Comparison of ENCODE assay signal across 1 cellular context in the genomic region with DNA sequence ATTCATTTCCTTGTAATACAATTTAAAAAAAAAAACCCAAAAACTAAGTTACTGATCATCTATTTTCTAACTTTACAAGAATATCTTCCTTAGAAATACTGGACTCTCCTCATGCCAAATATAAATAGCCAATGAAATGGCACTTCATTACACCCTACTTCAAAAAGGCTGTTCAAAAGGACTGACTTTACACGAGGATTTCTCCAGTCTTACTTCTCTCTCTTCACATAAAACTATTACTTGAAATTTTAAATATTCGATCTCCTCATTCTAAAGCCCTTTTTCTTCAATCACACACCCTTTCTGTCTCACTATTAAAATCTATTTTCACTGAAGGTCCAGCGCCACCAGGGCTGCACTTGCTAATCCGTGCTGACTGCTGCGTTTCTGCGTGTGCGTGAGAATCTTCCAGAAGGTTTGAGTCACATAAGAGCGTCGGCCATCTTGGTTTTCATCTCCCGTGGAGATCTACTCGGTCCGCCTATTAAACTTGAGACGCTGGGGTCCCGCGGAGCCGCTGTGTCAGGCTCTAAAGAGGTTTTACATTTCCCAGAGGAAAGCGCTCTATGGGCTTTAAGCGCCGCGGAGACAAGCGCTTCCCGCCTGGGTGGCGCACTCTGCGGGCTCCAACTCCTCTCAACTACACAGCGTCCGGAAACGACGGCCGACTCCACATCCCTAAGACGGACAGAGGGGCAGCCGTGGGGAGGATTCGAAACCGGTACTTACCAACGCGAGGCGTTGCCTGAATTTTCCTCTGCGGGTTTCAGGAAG.
TF ChIP-seq lines count a peak whose summit lies in the region.

No MANE protein-coding gene starts in this region.

TF ChIP-seq in H1, 55 proteins besides CTCF, POLR2A, EP300 and RAD21:
- TF ChIP-seq SRF (IDR thresholded peaks at IDR 0.05; ENCODE audit: low read depth, low read length) (no peak), CEBPB (IDR thresholded peaks at IDR 0.05; ENCODE audit: low read depth, low read length) (no peak), KDM1A (IDR thresholded peaks at IDR 0.05; ENCODE audit: borderline replicate concordance, low read length) (no peak), NRF1 (IDR thresholded peaks at IDR 0.05; ENCODE audit: low read depth, low read length) (no peak), CBX8 (IDR thresholded peaks at IDR 0.05; ENCODE audit: borderline replicate concordance, low read depth, low read length) (no peak), CBX5 (IDR thresholded peaks at IDR 0.05; ENCODE audit: low read depth, low read length) (no peak), MAFK (IDR thresholded peaks at IDR 0.05; ENCODE audit: low read depth, low read length) (no peak), KDM4A (IDR thresholded peaks at IDR 0.05; ENCODE audit: low read depth, low read length, severe bottlenecking) (peak; percentile 43), CREB1 (IDR thresholded peaks at IDR 0.05) (no peak), RXRA (IDR thresholded peaks at IDR 0.05; ENCODE audit: insufficient read depth, low read depth, low read length) (no peak), ASH2L (IDR thresholded peaks at IDR 0.05; ENCODE audit: low read length) (no peak), RNF2 (IDR thresholded peaks at IDR 0.05; ENCODE audit: borderline replicate concordance, low read depth, low read length, missing control alignments, poor library complexity, severe bottlenecking) (no peak), CTBP2 (IDR thresholded peaks at IDR 0.05; ENCODE audit: borderline replicate concordance, insufficient read depth, insufficient read length, low read length) (no peak), SIRT6 (IDR thresholded peaks at IDR 0.05; ENCODE audit: low read length) (no peak), GABPA (IDR thresholded peaks at IDR 0.05; ENCODE audit: borderline replicate concordance, insufficient read depth, low read length) (no peak), ZNF274 (IDR thresholded peaks at IDR 0.05; ENCODE audit: borderline replicate concordance, extremely low read depth, low read length) (no peak), CHD1 (IDR thresholded peaks at IDR 0.05; ENCODE audit: low read depth, low read length) (no peak), TEAD4 (IDR thresholded peaks at IDR 0.05; ENCODE audit: low read depth, low read length) (no peak), NANOG (IDR thresholded peaks at IDR 0.05; ENCODE audit: insufficient read depth, low read depth, low read length, poor library complexity, severe bottlenecking) (no peak), HDAC2 (IDR thresholded peaks at IDR 0.05; ENCODE audit: borderline replicate concordance in 1 of 2, low read depth in 2 of 2, low read length in 2 of 2) (no peak), POLR2AphosphoS5 (IDR thresholded peaks at IDR 0.05; ENCODE audit: low read depth, low read length) (no peak; the same call in 1 of the 2 replicates), SIN3A (conservative IDR thresholded peaks at IDR 0.05 in 1 of 2, IDR thresholded peaks at IDR 0.05 in 1 of 2; ENCODE audit: low read depth in 1 of 2, low read length in 2 of 2) (no peak), SAP30 (IDR thresholded peaks at IDR 0.05; ENCODE audit: insufficient read depth, insufficient replicate concordance, low read length) (no peak), BACH1 (IDR thresholded peaks at IDR 0.05; ENCODE audit: low read length) (no peak), TAF1 (IDR thresholded peaks at IDR 0.05; ENCODE audit: low read depth, low read length) (0 out of 2 replicates have a peak, but pooled peaks have one; percentile 24), CHD2 (IDR thresholded peaks at IDR 0.05; ENCODE audit: low read length) (no peak), GTF2F1 (IDR thresholded peaks at IDR 0.05; ENCODE audit: borderline replicate concordance, low read depth, low read length) (no peak), TAF7 (optimal IDR thresholded peaks at IDR 0.05; ENCODE audit: borderline replicate concordance, low read depth, low read length) (no peak), BRCA1 (IDR thresholded peaks at IDR 0.05; ENCODE audit: low read depth, low read length) (no peak), TBP (IDR thresholded peaks at IDR 0.05; ENCODE audit: low read depth, low read length) (peak; percentile 32; the same call in 1 of the 2 replicates), YY1 (IDR thresholded peaks at IDR 0.05; ENCODE audit: low read depth, low read length) (peak; percentile 91), HDAC6 (IDR thresholded peaks at IDR 0.05; ENCODE audit: low read depth, low read length) (no peak), SP4 (IDR thresholded peaks at IDR 0.05; ENCODE audit: low read length) (no peak), RFX5 (IDR thresholded peaks at IDR 0.05; ENCODE audit: borderline replicate concordance, low read depth, low read length) (no peak), KDM5A (IDR thresholded peaks at IDR 0.05; ENCODE audit: low read length) (no peak), SP1 (IDR thresholded peaks at IDR 0.05; ENCODE audit: low read depth, low read length) (no peak), BCL11A (IDR thresholded peaks at IDR 0.05; ENCODE audit: low read depth in 2 of 2, low read length in 2 of 2) (no peak), POU5F1 (IDR thresholded peaks at IDR 0.05; ENCODE audit: low read depth, low read length) (no peak), RBBP5 (IDR thresholded peaks at IDR 0.05; ENCODE audit: borderline replicate concordance, low read depth, low read length) (0 out of 2 replicates have a peak, but pooled peaks have one; percentile 20), JUN (IDR thresholded peaks at IDR 0.05; ENCODE audit: low read depth, low read length) (no peak), TCF12 (IDR thresholded peaks at IDR 0.05; ENCODE audit: low read depth, low read length) (no peak), SIX5 (IDR thresholded peaks at IDR 0.05; ENCODE audit: low read depth, low read length) (no peak), FOSL1 (IDR thresholded peaks at IDR 0.05; ENCODE audit: insufficient read depth, low read depth, low read length) (no peak), JUND (IDR thresholded peaks at IDR 0.05; ENCODE audit: low read length) (no peak), SP2 (IDR thresholded peaks at IDR 0.05; ENCODE audit: low read length) (no peak), EGR1 (IDR thresholded peaks at IDR 0.05; ENCODE audit: borderline replicate concordance, low read depth, low read length) (no peak)
- TF ChIP-seq, protein P1, sequence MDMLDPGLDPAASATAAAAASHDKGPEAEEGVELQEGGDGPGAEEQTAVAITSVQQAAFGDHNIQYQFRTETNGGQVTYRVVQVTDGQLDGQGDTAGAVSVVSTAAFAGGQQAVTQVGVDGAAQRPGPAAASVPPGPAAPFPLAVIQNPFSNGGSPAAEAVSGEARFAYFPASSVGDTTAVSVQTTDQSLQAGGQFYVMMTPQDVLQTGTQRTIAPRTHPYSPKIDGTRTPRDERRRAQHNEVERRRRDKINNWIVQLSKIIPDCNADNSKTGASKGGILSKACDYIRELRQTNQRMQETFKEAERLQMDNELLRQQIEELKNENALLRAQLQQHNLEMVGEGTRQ (IDR thresholded peaks at IDR 0.05; ENCODE audit: low read length), result no peak
- TF ChIP-seq, protein P2, sequence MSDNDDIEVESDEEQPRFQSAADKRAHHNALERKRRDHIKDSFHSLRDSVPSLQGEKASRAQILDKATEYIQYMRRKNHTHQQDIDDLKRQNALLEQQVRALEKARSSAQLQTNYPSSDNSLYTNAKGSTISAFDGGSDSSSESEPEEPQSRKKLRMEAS (IDR thresholded peaks at IDR 0.05), result peak; percentile 69
- TF ChIP-seq, protein P3, sequence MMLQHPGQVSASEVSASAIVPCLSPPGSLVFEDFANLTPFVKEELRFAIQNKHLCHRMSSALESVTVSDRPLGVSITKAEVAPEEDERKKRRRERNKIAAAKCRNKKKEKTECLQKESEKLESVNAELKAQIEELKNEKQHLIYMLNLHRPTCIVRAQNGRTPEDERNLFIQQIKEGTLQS (IDR thresholded peaks at IDR 0.05; ENCODE audit: insufficient read depth, low read depth, low read length), result no peak
- TF ChIP-seq, protein P4, sequence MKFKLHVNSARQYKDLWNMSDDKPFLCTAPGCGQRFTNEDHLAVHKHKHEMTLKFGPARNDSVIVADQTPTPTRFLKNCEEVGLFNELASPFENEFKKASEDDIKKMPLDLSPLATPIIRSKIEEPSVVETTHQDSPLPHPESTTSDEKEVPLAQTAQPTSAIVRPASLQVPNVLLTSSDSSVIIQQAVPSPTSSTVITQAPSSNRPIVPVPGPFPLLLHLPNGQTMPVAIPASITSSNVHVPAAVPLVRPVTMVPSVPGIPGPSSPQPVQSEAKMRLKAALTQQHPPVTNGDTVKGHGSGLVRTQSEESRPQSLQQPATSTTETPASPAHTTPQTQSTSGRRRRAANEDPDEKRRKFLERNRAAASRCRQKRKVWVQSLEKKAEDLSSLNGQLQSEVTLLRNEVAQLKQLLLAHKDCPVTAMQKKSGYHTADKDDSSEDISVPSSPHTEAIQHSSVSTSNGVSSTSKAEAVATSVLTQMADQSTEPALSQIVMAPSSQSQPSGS (IDR thresholded peaks at IDR 0.05; ENCODE audit: low read length), result no peak
- TF ChIP-seq, protein P5, sequence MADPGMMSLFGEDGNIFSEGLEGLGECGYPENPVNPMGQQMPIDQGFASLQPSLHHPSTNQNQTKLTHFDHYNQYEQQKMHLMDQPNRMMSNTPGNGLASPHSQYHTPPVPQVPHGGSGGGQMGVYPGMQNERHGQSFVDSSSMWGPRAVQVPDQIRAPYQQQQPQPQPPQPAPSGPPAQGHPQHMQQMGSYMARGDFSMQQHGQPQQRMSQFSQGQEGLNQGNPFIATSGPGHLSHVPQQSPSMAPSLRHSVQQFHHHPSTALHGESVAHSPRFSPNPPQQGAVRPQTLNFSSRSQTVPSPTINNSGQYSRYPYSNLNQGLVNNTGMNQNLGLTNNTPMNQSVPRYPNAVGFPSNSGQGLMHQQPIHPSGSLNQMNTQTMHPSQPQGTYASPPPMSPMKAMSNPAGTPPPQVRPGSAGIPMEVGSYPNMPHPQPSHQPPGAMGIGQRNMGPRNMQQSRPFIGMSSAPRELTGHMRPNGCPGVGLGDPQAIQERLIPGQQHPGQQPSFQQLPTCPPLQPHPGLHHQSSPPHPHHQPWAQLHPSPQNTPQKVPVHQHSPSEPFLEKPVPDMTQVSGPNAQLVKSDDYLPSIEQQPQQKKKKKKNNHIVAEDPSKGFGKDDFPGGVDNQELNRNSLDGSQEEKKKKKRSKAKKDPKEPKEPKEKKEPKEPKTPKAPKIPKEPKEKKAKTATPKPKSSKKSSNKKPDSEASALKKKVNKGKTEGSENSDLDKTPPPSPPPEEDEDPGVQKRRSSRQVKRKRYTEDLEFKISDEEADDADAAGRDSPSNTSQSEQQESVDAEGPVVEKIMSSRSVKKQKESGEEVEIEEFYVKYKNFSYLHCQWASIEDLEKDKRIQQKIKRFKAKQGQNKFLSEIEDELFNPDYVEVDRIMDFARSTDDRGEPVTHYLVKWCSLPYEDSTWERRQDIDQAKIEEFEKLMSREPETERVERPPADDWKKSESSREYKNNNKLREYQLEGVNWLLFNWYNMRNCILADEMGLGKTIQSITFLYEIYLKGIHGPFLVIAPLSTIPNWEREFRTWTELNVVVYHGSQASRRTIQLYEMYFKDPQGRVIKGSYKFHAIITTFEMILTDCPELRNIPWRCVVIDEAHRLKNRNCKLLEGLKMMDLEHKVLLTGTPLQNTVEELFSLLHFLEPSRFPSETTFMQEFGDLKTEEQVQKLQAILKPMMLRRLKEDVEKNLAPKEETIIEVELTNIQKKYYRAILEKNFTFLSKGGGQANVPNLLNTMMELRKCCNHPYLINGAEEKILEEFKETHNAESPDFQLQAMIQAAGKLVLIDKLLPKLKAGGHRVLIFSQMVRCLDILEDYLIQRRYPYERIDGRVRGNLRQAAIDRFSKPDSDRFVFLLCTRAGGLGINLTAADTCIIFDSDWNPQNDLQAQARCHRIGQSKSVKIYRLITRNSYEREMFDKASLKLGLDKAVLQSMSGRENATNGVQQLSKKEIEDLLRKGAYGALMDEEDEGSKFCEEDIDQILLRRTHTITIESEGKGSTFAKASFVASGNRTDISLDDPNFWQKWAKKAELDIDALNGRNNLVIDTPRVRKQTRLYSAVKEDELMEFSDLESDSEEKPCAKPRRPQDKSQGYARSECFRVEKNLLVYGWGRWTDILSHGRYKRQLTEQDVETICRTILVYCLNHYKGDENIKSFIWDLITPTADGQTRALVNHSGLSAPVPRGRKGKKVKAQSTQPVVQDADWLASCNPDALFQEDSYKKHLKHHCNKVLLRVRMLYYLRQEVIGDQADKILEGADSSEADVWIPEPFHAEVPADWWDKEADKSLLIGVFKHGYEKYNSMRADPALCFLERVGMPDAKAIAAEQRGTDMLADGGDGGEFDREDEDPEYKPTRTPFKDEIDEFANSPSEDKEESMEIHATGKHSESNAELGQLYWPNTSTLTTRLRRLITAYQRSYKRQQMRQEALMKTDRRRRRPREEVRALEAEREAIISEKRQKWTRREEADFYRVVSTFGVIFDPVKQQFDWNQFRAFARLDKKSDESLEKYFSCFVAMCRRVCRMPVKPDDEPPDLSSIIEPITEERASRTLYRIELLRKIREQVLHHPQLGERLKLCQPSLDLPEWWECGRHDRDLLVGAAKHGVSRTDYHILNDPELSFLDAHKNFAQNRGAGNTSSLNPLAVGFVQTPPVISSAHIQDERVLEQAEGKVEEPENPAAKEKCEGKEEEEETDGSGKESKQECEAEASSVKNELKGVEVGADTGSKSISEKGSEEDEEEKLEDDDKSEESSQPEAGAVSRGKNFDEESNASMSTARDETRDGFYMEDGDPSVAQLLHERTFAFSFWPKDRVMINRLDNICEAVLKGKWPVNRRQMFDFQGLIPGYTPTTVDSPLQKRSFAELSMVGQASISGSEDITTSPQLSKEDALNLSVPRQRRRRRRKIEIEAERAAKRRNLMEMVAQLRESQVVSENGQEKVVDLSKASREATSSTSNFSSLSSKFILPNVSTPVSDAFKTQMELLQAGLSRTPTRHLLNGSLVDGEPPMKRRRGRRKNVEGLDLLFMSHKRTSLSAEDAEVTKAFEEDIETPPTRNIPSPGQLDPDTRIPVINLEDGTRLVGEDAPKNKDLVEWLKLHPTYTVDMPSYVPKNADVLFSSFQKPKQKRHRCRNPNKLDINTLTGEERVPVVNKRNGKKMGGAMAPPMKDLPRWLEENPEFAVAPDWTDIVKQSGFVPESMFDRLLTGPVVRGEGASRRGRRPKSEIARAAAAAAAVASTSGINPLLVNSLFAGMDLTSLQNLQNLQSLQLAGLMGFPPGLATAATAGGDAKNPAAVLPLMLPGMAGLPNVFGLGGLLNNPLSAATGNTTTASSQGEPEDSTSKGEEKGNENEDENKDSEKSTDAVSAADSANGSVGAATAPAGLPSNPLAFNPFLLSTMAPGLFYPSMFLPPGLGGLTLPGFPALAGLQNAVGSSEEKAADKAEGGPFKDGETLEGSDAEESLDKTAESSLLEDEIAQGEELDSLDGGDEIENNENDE (IDR thresholded peaks at IDR 0.05; ENCODE audit: insufficient replicate concordance, low read length), result no peak
- TF ChIP-seq, protein P6, sequence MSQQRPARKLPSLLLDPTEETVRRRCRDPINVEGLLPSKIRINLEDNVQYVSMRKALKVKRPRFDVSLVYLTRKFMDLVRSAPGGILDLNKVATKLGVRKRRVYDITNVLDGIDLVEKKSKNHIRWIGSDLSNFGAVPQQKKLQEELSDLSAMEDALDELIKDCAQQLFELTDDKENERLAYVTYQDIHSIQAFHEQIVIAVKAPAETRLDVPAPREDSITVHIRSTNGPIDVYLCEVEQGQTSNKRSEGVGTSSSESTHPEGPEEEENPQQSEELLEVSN (IDR thresholded peaks at IDR 0.05), result peak; percentile 52; the same call in 1 of the 2 replicates
